Comparison of ENCODE assay signal across 14 cellular contexts in genomic region chr17:56792267-56792666, GRCh38.
"Had no signal": no experiment of that assay in that cellular context is flagged by ENCODE, and none has a peak within 500 bp of the region (broad histone marks: within the 10 kb centered on the region; RNA-seq: fewer than 3 reads in every experiment).

No MANE protein-coding gene starts in this region.

- H3K4me3 Mint-ChIP-seq: dendritic cell treated with granulocyte-macrophage colony-stimulating factor and Interleukin-4, amounts not matched to agents 40 ng/mL and 50 ng/mL, for 4 days; nephron progenitor cell; WTC11 had no signal

- H3K4me1 ChIP-seq: lower lobe of right lung had no signal

- H3K36me3 ChIP-seq: lower lobe of right lung, suprapubic skin, transverse colon, vagina had no signal

- H3K9me3 ChIP-seq: lower lobe of right lung, suprapubic skin, transverse colon, vagina had no signal

- H3K4me1 Mint-ChIP-seq: WTC11 had no signal

- H3K4me3 ChIP-seq: lower lobe of right lung, suprapubic skin, transverse colon, vagina had no signal

- ATAC-seq: lower lobe of right lung, WTC11 had no signal

- H3K27ac Mint-ChIP-seq: dendritic cell treated with granulocyte-macrophage colony-stimulating factor and Interleukin-4, amounts not matched to agents 40 ng/mL and 50 ng/mL, for 4 days; nephron progenitor cell; WTC11 had no signal

- H3K27me3 ChIP-seq: suprapubic skin, transverse colon, vagina had no signal

- DNase-seq: activated CD4-positive, alpha-beta T cell treated with anti-CD3 and anti-CD28 coated beads for 4 hours; activated naive CD4-positive, alpha-beta T cell treated with Interleukin-2 at 50 U/mL for 16 hours; effector memory CD4-positive, alpha-beta T cell; lower lobe of right lung; nephron progenitor cell; occipital lobe; posterior cingulate gyrus; stimulated activated naive CD4-positive, alpha-beta T cell treated with Interleukin-2 at 50 U/mL for 16 hours; SW 1271; transverse colon had no signal

- H3K27ac ChIP-seq: lower lobe of right lung, suprapubic skin, transverse colon, vagina had no signal
